In the genomic region with DNA sequence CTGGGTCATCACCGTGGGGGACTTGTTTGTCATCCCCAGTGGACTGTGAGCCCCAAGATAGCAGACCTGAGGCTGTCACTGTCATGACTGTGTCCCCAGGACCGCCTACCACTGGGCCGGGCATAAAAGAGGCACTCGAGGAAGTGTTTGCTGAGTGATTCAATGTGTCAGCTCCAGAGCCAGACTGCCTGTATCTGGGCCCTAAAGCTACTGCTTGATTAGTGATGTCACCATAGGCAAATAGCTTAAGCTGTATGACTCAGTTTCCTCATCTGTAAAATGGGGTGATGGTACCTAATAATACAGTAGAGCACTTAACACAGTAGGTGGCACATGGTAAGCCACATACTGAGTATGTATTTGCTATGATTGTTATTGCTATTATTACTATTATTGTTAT, we compare ENCODE assay signal across 1 cellular context.
TF ChIP-seq lines count a peak whose summit lies in the region.

No MANE protein-coding gene starts in this region.

TF ChIP-seq in K562, 482 proteins besides CTCF, POLR2A, EP300 and RAD21:
- TF ChIP-seq POLR3G (IDR thresholded peaks at IDR 0.05; ENCODE audit: extremely low read depth, insufficient read length, insufficient replicate concordance) (no peak), POLR2AphosphoS5 (IDR thresholded peaks at IDR 0.05; ENCODE audit: control insufficient read depth, insufficient read depth, low read depth, low read length) (no peak), ZSCAN32 (CRISPR knock-in tag; IDR thresholded peaks at IDR 0.05) (no peak), RCOR1 (IDR thresholded peaks at IDR 0.05; ENCODE audit: borderline replicate concordance in 1 of 2, low read depth in 2 of 2, low read length in 2 of 2) (no peak), ADNP (tag; IDR thresholded peaks at IDR 0.05) (peak; percentile 63; the same call in 1 of the 2 replicates), CSDE1 (IDR thresholded peaks at IDR 0.05) (no peak), BCOR (IDR thresholded peaks at IDR 0.05) (peak; percentile 55), RBM25 (IDR thresholded peaks at IDR 0.05; ENCODE audit: low read depth, low read length, severe bottlenecking) (peak; percentile 81), U2AF2 (optimal IDR thresholded peaks at IDR 0.05; ENCODE audit: low read depth, low read length) (no peak), ZBTB2 (IDR thresholded peaks at IDR 0.05) (no peak), FOXP1 (CRISPR knock-in tag; IDR thresholded peaks at IDR 0.05) (no peak), MCM5 (IDR thresholded peaks at IDR 0.05; ENCODE audit: low read depth) (no peak), SLC30A9 (CRISPR knock-in tag; IDR thresholded peaks at IDR 0.05) (no peak), SMARCA5 (IDR thresholded peaks at IDR 0.05) (0 out of 2 replicates have a peak, but pooled peaks have one; percentile 19), USF2 (CRISPR knock-in tag; IDR thresholded peaks at IDR 0.05) (no peak), ZNF699 (CRISPR knock-in tag; IDR thresholded peaks at IDR 0.05; ENCODE audit: insufficient replicate concordance) (no peak), HDGF (IDR thresholded peaks at IDR 0.05) (no peak), PRPF4 (IDR thresholded peaks at IDR 0.05; ENCODE audit: insufficient read depth, low read depth, low read length, poor library complexity, severe bottlenecking) (no peak), NFE2L1 (tag; IDR thresholded peaks at IDR 0.05; ENCODE audit: borderline replicate concordance, low read depth) (no peak)
- TF ChIP-seq, protein P1, sequence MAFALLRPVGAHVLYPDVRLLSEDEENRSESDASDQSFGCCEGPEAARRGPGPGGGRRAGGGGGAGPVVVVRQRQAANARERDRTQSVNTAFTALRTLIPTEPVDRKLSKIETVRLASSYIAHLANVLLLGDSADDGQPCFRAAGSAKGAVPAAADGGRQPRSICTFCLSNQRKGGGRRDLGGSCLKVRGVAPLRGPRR (CRISPR knock-in tag; IDR thresholded peaks at IDR 0.05) = no peak
- TF ChIP-seq, protein P2, sequence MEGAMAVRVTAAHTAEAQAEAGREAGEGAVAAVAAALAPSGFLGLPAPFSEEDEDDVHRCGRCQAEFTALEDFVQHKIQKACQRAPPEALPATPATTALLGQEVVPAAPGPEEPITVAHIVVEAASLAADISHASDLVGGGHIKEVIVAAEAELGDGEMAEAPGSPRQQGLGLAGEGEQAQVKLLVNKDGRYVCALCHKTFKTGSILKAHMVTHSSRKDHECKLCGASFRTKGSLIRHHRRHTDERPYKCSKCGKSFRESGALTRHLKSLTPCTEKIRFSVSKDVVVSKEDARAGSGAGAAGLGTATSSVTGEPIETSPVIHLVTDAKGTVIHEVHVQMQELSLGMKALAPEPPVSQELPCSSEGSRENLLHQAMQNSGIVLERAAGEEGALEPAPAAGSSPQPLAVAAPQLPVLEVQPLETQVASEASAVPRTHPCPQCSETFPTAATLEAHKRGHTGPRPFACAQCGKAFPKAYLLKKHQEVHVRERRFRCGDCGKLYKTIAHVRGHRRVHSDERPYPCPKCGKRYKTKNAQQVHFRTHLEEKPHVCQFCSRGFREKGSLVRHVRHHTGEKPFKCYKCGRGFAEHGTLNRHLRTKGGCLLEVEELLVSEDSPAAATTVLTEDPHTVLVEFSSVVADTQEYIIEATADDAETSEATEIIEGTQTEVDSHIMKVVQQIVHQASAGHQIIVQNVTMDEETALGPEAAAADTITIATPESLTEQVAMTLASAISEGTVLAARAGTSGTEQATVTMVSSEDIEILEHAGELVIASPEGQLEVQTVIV (CRISPR knock-in tag; IDR thresholded peaks at IDR 0.05; ENCODE audit: borderline replicate concordance) = no peak
- TF ChIP-seq, protein P3, sequence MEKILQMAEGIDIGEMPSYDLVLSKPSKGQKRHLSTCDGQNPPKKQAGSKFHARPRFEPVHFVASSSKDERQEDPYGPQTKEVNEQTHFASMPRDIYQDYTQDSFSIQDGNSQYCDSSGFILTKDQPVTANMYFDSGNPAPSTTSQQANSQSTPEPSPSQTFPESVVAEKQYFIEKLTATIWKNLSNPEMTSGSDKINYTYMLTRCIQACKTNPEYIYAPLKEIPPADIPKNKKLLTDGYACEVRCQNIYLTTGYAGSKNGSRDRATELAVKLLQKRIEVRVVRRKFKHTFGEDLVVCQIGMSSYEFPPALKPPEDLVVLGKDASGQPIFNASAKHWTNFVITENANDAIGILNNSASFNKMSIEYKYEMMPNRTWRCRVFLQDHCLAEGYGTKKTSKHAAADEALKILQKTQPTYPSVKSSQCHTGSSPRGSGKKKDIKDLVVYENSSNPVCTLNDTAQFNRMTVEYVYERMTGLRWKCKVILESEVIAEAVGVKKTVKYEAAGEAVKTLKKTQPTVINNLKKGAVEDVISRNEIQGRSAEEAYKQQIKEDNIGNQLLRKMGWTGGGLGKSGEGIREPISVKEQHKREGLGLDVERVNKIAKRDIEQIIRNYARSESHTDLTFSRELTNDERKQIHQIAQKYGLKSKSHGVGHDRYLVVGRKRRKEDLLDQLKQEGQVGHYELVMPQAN (IDR thresholded peaks at IDR 0.05; ENCODE audit: borderline replicate concordance) = no peak
TF ChIP-seq in K562: peak in this region for 4.
